Comparison of ENCODE assay signal across 8 cellular contexts in the genomic region with DNA sequence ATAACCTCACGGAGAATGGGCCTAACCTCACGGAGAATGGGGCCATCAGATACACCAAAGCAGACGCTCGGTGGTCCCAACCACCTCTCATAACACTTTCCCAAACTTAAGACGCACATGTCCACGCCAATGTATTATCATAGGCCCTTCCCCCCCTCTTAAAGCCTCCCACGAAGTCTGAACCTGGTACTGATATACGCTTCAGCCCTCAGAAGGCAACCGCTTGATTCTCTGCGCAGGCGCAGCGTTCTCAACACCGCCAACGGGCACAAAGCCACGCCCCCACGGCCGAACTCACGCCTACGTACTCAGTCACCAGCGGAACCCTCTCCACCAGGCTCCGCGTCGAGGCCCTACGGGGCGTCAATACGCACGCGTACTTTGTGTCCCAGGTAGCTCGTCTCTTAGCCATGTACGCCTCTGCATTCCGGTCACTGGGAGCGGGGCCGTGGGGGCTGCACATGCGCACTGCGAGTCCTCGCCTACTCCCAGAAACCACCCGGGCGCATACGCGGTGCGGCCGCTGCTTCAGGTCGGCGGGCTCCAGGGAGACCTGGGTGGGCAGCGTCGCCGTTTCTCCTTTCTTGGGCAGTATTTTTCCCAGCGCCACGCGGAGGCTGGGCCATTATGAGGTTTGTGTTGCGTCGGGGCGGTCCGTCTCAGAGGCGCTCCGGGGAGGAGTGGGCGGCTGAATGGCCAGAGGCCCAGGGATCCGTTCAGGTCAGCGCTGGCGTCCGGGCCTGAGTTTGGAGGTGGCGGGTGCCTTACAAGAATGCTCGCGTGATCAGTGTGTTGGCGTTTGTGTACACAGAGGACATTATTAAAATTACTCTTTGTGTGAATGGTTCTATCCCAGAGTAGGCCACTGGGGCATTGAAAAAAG. TPM values are rescaled to one million over a fixed set of nuclear protein-coding genes. Genes with fewer than 3 reads are reported as not detected.
DNase-seq lines count a peak whose midpoint lies in the region; ATAC-seq and TF ChIP-seq lines count a peak whose summit lies in the region.

No MANE protein-coding gene starts in this region.

- ATAC-seq in HG03159 (IDR thresholded peaks at IDR 0.05; ENCODE audit: unreplicated experiment), result peak; percentile 82
- ATAC-seq in activated T-cell treated with anti-CD3 and anti-CD28 coated beads, Interleukin-2, amount 50 U/mL, for 4 hours, result peak; percentile 97 to 98
- no peak for ATAC-seq in GM19328 (IDR thresholded peaks at IDR 0.05; ENCODE audit: unreplicated experiment)

- H3K4me3 ChIP-seq in mononuclear cell (ENCODE audit: low read length), result peak overlapping the region; percentile 54

- peak; percentile 62 for TF ChIP-seq POLR2A in erythroblast (IDR thresholded peaks at IDR 0.05; ENCODE audit: low read length)

- peak overlapping the region; percentile 90 for H3K4me3 Mint-ChIP-seq in activated T-cell treated with anti-CD3 and anti-CD28 coated beads, Interleukin-2, amount 50 U/mL, for 4 hours

- H3K9me3 Mint-ChIP-seq in activated T-cell treated with anti-CD3 and anti-CD28 coated beads, Interleukin-2, amount 50 U/mL, for 4 hours, result peaks cover 50% of the 10 kb centered on the region

- peaks cover 2% of the 10 kb centered on the region for H3K27me3 Mint-ChIP-seq in activated T-cell treated with anti-CD3 and anti-CD28 coated beads, Interleukin-2, amount 50 U/mL, for 4 hours (ENCODE audit: low read depth)

- peaks cover 9% of the 10 kb centered on the region for H3K4me1 ChIP-seq in mononuclear cell (ENCODE audit: insufficient read depth, low read length)

- DNase-seq in ELR (ENCODE audit: low read depth) (peak; percentile 89), NCI-H82 treated with DMSO at 0.1 percent for 48 hours (lab: John Stamatoyannopoulos, UW; ENCODE audit: unreplicated experiment) (peak; percentile 81), erythroblast (lab: John Stamatoyannopoulos, UW) (peak; percentile 93 to 94)
- peak; percentile 67 for DNase-seq in activated T-cell treated with anti-CD3 and anti-CD28 coated beads, Interleukin-2, amount 50 U/mL, for 4 hours
- peak; percentile 44 for DNase-seq in stimulated activated CD8-positive, alpha-beta memory T cell treated with anti-CD3 and anti-CD28 coated beads, Interleukin-15, amount 100 ng/mL, for 24 hours (ENCODE audit: low read depth)

- peaks cover 29% of the 10 kb centered on the region for H3K36me3 Mint-ChIP-seq in activated T-cell treated with anti-CD3 and anti-CD28 coated beads, Interleukin-2, amount 50 U/mL, for 4 hours (ENCODE audit: insufficient read depth)

- H3K9me3 ChIP-seq in mononuclear cell (ENCODE audit: low read depth, low read length), result peaks cover 21% of the 10 kb centered on the region

- H3K27me3 ChIP-seq in mononuclear cell (ENCODE audit: insufficient read depth, low read length), result no peaks in the 10 kb centered on the region

- peaks cover 19% of the 10 kb centered on the region for H3K4me1 Mint-ChIP-seq in activated T-cell treated with anti-CD3 and anti-CD28 coated beads, Interleukin-2, amount 50 U/mL, for 4 hours (ENCODE audit: low read depth)

RNA-seq across cellular contexts. Expression of gene ZNF582, which starts 25.3 kb away (rescaled TPM):
- total RNA-seq in activated T-cell treated with anti-CD3 and anti-CD28 coated beads, Interleukin-2, amount 50 U/mL, for 4 hours, result 1 to 10 TPM; 1.7 to 1.9 (median 1.9) TPM
- total RNA-seq in mononuclear cell, result 1.4 TPM

RNA-seq across cellular contexts. Expression of gene ZNF583, which starts 36.1 kb away (rescaled TPM):
- total RNA-seq in activated T-cell treated with anti-CD3 and anti-CD28 coated beads, Interleukin-2, amount 50 U/mL, for 4 hours, result 1 to 10 TPM; 3.4 to 5.0 (median 4.7) TPM
- total RNA-seq in mononuclear cell, result 1.0 TPM

RNA-seq across cellular contexts. Expression of gene ZSCAN5A, which starts 53.4 kb away (rescaled TPM):
- total RNA-seq in activated T-cell treated with anti-CD3 and anti-CD28 coated beads, Interleukin-2, amount 50 U/mL, for 4 hours, result 10 to 100 TPM in 2 of 3 donors, 1 to 10 TPM in 1; 9.6 to 14.7 (median 13.6) TPM
- 4.5 TPM for total RNA-seq in mononuclear cell
